23 cellular contexts compared by ENCODE assay signal in genomic region chr22:17314472-17314871, GRCh38. TPM values are rescaled to one million over a fixed set of nuclear protein-coding genes. Genes with fewer than 3 reads are reported as not detected.
A peak's percentile ranks its signal among the peaks of the same experiment; 100 is the strongest.
DNase-seq lines count a peak whose midpoint lies in the region; ATAC-seq lines count a peak whose summit lies in the region.
"Had no signal": no experiment of that assay in that cellular context is flagged by ENCODE, and none has a peak within 500 bp of the region (broad histone marks: within the 10 kb centered on the region; RNA-seq: fewer than 3 reads in every experiment).

No MANE protein-coding gene starts in this region.

- peak; percentile 44 for ATAC-seq in left lobe of liver
- no peak for ATAC-seq in GM21423 (IDR thresholded peaks at IDR 0.05; ENCODE audit: unreplicated experiment)
- no peak for ATAC-seq in HG02981 (IDR thresholded peaks at IDR 0.05; ENCODE audit: unreplicated experiment)
- ATAC-seq: activated CD4-positive, alpha-beta T cell treated with anti-CD3 and anti-CD28 coated beads for 36 hours; GM12878 had no signal

- intact Hi-C loops in posterior cingulate gyrus (cut with DNase I): no loop called here

- peak; percentile 12 for DNase-seq in activated effector memory CD4-positive, alpha-beta T cell treated with anti-CD3 and anti-CD28 coated beads, Interleukin-2, amount 50 U/mL, for 16 hours
- DNase-seq in activated effector memory CD4-positive, alpha-beta T cell treated with Interleukin-2 at 50 U/mL for 16 hours: no peak
- peak; percentile 29 for DNase-seq in NCI-H345 (lab: John Stamatoyannopoulos, UW)
- DNase-seq in left lobe of liver (ENCODE audit: low spot score): no peak
- DNase-seq in ureter (ENCODE audit: low spot score): peak; percentile 10
- DNase-seq in posterior cingulate gyrus: no peak
- DNase-seq: activated CD4-positive, alpha-beta T cell treated with anti-CD3 and anti-CD28 coated beads for 36 hours; activated CD8-positive, alpha-beta memory T cell treated with anti-CD3 and anti-CD28 coated beads for 24 hours; activated T-cell treated with anti-CD3 and anti-CD28 coated beads, Interleukin-2, amount 50 U/mL, for 1 hour; C1 segment of cervical spinal cord; dermis blood vessel endothelial cell; esophagus squamous epithelium; foreskin melanocyte; Karpas-422; NCI-H526; sigmoid colon; SK-N-SH; stimulated activated CD4-positive, alpha-beta T cell treated with anti-CD3 and anti-CD28 coated beads, Interleukin-4, amount 100 ng/mL, for 4 hours; stimulated activated naive CD4-positive, alpha-beta T cell; testis had no signal

RNA-seq across cellular contexts. Expression of gene CECR2, which starts 54.8 kb away (rescaled TPM):
- total RNA-seq in left lobe of liver (12.0 TPM), ureter (10.0 TPM)

Comparison
In these comparisons a context has a peak if more than half of its experiments do, and no peak if none do; other contexts are left out.
1. DNase-seq: peak in activated effector memory CD4-positive, alpha-beta T cell treated with anti-CD3 and anti-CD28 coated beads, Interleukin-2, amount 50 U/mL, for 16 hours (single experiment), NCI-H345 (single experiment) and ureter (single experiment); none in activated effector memory CD4-positive, alpha-beta T cell treated with Interleukin-2 at 50 U/mL for 16 hours (single experiment), left lobe of liver (single experiment) and posterior cingulate gyrus (0 of 10).